ENCODE assay signal across 1 cellular context in the genomic region with DNA sequence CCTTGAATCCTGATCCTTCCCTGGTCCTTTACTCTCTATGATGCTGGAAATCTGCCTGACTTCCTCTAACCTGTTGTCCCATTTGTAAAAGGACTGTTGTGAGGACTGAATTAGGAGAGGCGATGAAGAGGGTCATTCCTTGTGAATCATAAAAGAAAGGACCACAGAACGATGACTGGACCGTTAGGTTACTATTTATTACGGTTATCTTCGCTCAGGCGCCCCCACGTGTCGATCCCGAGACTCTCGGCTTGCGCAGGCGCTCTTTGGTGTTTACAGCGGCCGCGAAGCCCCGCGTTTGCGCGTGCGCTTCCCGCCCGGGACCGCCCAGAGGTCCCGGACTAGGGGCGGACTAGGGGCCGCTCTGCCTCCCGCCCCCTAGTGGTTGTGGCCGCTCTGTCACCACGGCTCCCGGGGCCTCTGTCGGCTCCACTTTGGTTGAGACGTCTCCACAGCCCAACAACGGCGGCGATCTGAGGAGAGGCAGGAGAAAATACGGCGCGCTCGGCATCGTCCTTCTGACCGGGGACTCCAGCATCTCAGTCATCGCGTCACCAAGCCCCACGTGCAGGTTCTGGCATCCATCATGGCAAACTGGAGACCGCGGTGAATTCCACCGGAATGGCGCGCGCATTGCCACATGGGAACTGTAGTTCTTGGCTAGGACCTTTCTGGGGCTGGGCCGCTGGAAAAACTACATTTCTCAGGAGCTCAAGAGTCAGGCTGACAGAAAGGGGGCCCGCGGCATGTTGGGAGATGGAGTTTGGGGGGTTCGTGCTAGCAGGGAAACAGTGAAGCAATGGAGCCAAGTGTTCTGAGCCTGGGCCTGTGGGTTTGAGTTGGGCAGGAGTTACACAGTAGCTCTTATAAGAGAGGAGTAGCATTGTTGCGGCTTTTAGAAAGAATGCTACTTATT.
TF ChIP-seq lines count a peak whose summit lies in the region.

A gene with protein sequence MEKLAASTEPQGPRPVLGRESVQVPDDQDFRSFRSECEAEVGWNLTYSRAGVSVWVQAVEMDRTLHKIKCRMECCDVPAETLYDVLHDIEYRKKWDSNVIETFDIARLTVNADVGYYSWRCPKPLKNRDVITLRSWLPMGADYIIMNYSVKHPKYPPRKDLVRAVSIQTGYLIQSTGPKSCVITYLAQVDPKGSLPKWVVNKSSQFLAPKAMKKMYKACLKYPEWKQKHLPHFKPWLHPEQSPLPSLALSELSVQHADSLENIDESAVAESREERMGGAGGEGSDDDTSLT (minus strand): TSS at position 596 of the 916 bp plus-strand sequence. CDS start 12,866 bp downstream, outside the sequence.

TF ChIP-seq in HepG2, 621 proteins besides CTCF, POLR2A, EP300 and RAD21 (continued from another document and continues in another):
- no peak for TF ChIP-seq MAZ (IDR thresholded peaks at IDR 0.05; ENCODE audit: borderline replicate concordance, low read depth, low read length)
- TF ChIP-seq MAZ (CRISPR knock-in tag; IDR thresholded peaks at IDR 0.05; ENCODE audit: low read depth): peak; percentile 93
- TF ChIP-seq THAP11 (CRISPR knock-in tag; IDR thresholded peaks at IDR 0.05): peak; percentile 96
- no peak for TF ChIP-seq SIX1 (CRISPR knock-in tag; IDR thresholded peaks at IDR 0.05; ENCODE audit: borderline replicate concordance)
- TF ChIP-seq ZNF44 (CRISPR knock-in tag; IDR thresholded peaks at IDR 0.05): no peak; the same call in 1 of the 2 replicates
- TF ChIP-seq ATF1 (CRISPR knock-in tag; IDR thresholded peaks at IDR 0.05): peak; percentile 61; the same call in 1 of the 2 replicates
- TF ChIP-seq GPN1 (CRISPR knock-in tag; IDR thresholded peaks at IDR 0.05; ENCODE audit: borderline replicate concordance): no peak
- TF ChIP-seq NFATC3 (CRISPR knock-in tag; IDR thresholded peaks at IDR 0.05): 0 out of 2 replicates have a peak, but pooled peaks have one; percentile 45
- 0 out of 2 replicates have a peak, but pooled peaks have one; percentile 41 for TF ChIP-seq PCBP1 (IDR thresholded peaks at IDR 0.05; ENCODE audit: borderline replicate concordance, low read depth, low read length)
- TF ChIP-seq, protein P1, sequence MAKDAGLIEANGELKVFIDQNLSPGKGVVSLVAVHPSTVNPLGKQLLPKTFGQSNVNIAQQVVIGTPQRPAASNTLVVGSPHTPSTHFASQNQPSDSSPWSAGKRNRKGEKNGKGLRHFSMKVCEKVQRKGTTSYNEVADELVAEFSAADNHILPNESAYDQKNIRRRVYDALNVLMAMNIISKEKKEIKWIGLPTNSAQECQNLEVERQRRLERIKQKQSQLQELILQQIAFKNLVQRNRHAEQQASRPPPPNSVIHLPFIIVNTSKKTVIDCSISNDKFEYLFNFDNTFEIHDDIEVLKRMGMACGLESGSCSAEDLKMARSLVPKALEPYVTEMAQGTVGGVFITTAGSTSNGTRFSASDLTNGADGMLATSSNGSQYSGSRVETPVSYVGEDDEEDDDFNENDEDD (CRISPR knock-in tag; IDR thresholded peaks at IDR 0.05; ENCODE audit: borderline replicate concordance): 0 out of 2 replicates have a peak, but pooled peaks have one; percentile 26
- TF ChIP-seq, protein P2, sequence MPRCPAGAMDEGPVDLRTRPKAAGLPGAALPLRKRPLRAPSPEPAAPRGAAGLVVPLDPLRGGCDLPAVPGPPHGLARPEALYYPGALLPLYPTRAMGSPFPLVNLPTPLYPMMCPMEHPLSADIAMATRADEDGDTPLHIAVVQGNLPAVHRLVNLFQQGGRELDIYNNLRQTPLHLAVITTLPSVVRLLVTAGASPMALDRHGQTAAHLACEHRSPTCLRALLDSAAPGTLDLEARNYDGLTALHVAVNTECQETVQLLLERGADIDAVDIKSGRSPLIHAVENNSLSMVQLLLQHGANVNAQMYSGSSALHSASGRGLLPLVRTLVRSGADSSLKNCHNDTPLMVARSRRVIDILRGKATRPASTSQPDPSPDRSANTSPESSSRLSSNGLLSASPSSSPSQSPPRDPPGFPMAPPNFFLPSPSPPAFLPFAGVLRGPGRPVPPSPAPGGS (CRISPR knock-in tag; IDR thresholded peaks at IDR 0.05): peak; percentile 91
- TF ChIP-seq SMYD3 (CRISPR knock-in tag; IDR thresholded peaks at IDR 0.05): peak; percentile 54; the same call in 1 of the 2 replicates
- TF ChIP-seq ZNF235 (CRISPR knock-in tag; IDR thresholded peaks at IDR 0.05; ENCODE audit: borderline replicate concordance): no peak
- peak; percentile 85 for TF ChIP-seq ZMYM3 (CRISPR knock-in tag; IDR thresholded peaks at IDR 0.05)
- TF ChIP-seq ZNF709 (CRISPR knock-in tag; IDR thresholded peaks at IDR 0.05): peak; percentile 64; the same call in 1 of the 2 replicates
- no peak for TF ChIP-seq KAT2B (IDR thresholded peaks at IDR 0.05; ENCODE audit: borderline replicate concordance, low read depth, low read length)
- 0 out of 2 replicates have a peak, but pooled peaks have one; percentile 65 for TF ChIP-seq ZC3H13 (CRISPR knock-in tag; IDR thresholded peaks at IDR 0.05)
- peak; percentile 96 for TF ChIP-seq ZNF501 (CRISPR knock-in tag; IDR thresholded peaks at IDR 0.05)
- no peak for TF ChIP-seq RBAK (CRISPR knock-in tag; IDR thresholded peaks at IDR 0.05)
- TF ChIP-seq KLF13 (CRISPR knock-in tag; IDR thresholded peaks at IDR 0.05): peak; percentile 33; the same call in 1 of the 2 replicates
- TF ChIP-seq, protein P3, sequence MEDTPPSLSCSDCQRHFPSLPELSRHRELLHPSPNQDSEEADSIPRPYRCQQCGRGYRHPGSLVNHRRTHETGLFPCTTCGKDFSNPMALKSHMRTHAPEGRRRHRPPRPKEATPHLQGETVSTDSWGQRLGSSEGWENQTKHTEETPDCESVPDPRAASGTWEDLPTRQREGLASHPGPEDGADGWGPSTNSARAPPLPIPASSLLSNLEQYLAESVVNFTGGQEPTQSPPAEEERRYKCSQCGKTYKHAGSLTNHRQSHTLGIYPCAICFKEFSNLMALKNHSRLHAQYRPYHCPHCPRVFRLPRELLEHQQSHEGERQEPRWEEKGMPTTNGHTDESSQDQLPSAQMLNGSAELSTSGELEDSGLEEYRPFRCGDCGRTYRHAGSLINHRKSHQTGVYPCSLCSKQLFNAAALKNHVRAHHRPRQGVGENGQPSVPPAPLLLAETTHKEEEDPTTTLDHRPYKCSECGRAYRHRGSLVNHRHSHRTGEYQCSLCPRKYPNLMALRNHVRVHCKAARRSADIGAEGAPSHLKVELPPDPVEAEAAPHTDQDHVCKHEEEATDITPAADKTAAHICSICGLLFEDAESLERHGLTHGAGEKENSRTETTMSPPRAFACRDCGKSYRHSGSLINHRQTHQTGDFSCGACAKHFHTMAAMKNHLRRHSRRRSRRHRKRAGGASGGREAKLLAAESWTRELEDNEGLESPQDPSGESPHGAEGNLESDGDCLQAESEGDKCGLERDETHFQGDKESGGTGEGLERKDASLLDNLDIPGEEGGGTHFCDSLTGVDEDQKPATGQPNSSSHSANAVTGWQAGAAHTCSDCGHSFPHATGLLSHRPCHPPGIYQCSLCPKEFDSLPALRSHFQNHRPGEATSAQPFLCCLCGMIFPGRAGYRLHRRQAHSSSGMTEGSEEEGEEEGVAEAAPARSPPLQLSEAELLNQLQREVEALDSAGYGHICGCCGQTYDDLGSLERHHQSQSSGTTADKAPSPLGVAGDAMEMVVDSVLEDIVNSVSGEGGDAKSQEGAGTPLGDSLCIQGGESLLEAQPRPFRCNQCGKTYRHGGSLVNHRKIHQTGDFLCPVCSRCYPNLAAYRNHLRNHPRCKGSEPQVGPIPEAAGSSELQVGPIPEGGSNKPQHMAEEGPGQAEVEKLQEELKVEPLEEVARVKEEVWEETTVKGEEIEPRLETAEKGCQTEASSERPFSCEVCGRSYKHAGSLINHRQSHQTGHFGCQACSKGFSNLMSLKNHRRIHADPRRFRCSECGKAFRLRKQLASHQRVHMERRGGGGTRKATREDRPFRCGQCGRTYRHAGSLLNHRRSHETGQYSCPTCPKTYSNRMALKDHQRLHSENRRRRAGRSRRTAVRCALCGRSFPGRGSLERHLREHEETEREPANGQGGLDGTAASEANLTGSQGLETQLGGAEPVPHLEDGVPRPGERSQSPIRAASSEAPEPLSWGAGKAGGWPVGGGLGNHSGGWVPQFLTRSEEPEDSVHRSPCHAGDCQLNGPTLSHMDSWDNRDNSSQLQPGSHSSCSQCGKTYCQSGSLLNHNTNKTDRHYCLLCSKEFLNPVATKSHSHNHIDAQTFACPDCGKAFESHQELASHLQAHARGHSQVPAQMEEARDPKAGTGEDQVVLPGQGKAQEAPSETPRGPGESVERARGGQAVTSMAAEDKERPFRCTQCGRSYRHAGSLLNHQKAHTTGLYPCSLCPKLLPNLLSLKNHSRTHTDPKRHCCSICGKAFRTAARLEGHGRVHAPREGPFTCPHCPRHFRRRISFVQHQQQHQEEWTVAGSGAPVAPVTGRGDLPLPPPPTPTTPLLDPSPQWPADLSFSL (CRISPR knock-in tag; IDR thresholded peaks at IDR 0.05): no peak
- TF ChIP-seq ELF1 (CRISPR knock-in tag; IDR thresholded peaks at IDR 0.05): peak; percentile 53
- TF ChIP-seq ZFY (CRISPR knock-in tag; IDR thresholded peaks at IDR 0.05): peak; percentile 81
- TF ChIP-seq ZNF768 (CRISPR knock-in tag; IDR thresholded peaks at IDR 0.05): peak; percentile 58; the same call in 1 of the 2 replicates
- TF ChIP-seq, protein P4, sequence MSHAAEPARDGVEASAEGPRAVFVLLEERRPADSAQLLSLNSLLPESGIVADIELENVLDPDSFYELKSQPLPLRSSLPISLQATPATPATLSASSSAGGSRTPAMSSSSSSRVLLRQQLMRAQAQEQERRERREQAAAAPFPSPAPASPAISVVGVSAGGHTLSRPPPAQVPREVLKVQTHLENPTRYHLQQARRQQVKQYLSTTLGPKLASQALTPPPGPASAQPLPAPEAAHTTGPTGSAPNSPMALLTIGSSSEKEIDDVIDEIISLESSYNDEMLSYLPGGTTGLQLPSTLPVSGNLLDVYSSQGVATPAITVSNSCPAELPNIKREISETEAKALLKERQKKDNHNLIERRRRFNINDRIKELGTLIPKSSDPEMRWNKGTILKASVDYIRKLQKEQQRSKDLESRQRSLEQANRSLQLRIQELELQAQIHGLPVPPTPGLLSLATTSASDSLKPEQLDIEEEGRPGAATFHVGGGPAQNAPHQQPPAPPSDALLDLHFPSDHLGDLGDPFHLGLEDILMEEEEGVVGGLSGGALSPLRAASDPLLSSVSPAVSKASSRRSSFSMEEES (CRISPR knock-in tag; IDR thresholded peaks at IDR 0.05): peak; percentile 42; the same call in 1 of the 2 replicates
- no peak for TF ChIP-seq NR2F1 (CRISPR knock-in tag; IDR thresholded peaks at IDR 0.05)
- no peak for TF ChIP-seq RORA (CRISPR knock-in tag; IDR thresholded peaks at IDR 0.05)
- TF ChIP-seq ZNF790 (CRISPR knock-in tag; IDR thresholded peaks at IDR 0.05; ENCODE audit: borderline replicate concordance): peak; percentile 77; the same call in 1 of the 2 replicates
- no peak for TF ChIP-seq CCAR2 (optimal IDR thresholded peaks at IDR 0.05; ENCODE audit: low read depth, low read length)
- TF ChIP-seq, protein P5, sequence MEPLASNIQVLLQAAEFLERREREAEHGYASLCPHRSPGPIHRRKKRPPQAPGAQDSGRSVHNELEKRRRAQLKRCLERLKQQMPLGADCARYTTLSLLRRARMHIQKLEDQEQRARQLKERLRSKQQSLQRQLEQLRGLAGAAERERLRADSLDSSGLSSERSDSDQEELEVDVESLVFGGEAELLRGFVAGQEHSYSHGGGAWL (CRISPR knock-in tag; IDR thresholded peaks at IDR 0.05): peak; percentile 70; the same call in 1 of the 2 replicates
- TF ChIP-seq FOXK2 (IDR thresholded peaks at IDR 0.05): peak; percentile 93
- TF ChIP-seq, protein P6, sequence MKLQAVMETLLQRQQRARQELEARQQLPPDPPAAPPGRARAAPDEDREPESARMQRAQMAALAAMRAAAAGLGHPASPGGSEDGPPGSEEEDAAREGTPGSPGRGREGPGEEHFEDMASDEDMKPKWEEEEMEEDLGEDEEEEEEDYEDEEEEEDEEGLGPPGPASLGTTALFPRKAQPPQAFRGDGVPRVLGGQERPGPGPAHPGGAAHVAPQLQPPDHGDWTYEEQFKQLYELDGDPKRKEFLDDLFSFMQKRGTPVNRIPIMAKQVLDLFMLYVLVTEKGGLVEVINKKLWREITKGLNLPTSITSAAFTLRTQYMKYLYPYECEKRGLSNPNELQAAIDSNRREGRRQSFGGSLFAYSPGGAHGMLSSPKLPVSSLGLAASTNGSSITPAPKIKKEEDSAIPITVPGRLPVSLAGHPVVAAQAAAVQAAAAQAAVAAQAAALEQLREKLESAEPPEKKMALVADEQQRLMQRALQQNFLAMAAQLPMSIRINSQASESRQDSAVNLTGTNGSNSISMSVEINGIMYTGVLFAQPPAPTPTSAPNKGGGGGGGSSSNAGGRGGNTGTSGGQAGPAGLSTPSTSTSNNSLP (IDR thresholded peaks at IDR 0.05; ENCODE audit: low read depth, low read length): no peak; the same call in 1 of the 2 replicates
- TF ChIP-seq MEIS1 (CRISPR knock-in tag; IDR thresholded peaks at IDR 0.05; ENCODE audit: borderline replicate concordance): peak; percentile 58; the same call in 1 of the 2 replicates
- TF ChIP-seq ZNF629 (CRISPR knock-in tag; conservative IDR thresholded peaks at IDR 0.05): 0 out of 2 replicates have a peak, but pooled peaks have one; percentile 14
- TF ChIP-seq NRL (CRISPR knock-in tag; IDR thresholded peaks at IDR 0.05; ENCODE audit: borderline replicate concordance): peak; percentile 54; the same call in 1 of the 2 replicates
- TF ChIP-seq, protein P7, sequence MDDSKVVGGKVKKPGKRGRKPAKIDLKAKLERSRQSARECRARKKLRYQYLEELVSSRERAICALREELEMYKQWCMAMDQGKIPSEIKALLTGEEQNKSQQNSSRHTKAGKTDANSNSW (CRISPR knock-in tag; IDR thresholded peaks at IDR 0.05; ENCODE audit: borderline replicate concordance): 0 out of 2 replicates have a peak, but pooled peaks have one; percentile 77
- TF ChIP-seq FOXP1 (IDR thresholded peaks at IDR 0.05): no peak
- 0 out of 2 replicates have a peak, but pooled peaks have one; percentile 27 for TF ChIP-seq FOXP1 (CRISPR knock-in tag; IDR thresholded peaks at IDR 0.05)
- TF ChIP-seq ZNF616 (CRISPR knock-in tag; IDR thresholded peaks at IDR 0.05; ENCODE audit: low read depth): no peak
- peak; percentile 65 for TF ChIP-seq TAF1 (CRISPR knock-in tag; IDR thresholded peaks at IDR 0.05)
- peak; percentile 34; the same call in 1 of the 2 replicates for TF ChIP-seq ZNF550 (CRISPR knock-in tag; IDR thresholded peaks at IDR 0.05; ENCODE audit: borderline replicate concordance)
- no peak for TF ChIP-seq REXO4 (CRISPR knock-in tag; IDR thresholded peaks at IDR 0.05; ENCODE audit: borderline replicate concordance)
- TF ChIP-seq, protein P8, sequence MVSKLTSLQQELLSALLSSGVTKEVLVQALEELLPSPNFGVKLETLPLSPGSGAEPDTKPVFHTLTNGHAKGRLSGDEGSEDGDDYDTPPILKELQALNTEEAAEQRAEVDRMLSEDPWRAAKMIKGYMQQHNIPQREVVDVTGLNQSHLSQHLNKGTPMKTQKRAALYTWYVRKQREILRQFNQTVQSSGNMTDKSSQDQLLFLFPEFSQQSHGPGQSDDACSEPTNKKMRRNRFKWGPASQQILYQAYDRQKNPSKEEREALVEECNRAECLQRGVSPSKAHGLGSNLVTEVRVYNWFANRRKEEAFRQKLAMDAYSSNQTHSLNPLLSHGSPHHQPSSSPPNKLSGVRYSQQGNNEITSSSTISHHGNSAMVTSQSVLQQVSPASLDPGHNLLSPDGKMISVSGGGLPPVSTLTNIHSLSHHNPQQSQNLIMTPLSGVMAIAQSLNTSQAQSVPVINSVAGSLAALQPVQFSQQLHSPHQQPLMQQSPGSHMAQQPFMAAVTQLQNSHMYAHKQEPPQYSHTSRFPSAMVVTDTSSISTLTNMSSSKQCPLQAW (CRISPR knock-in tag; IDR thresholded peaks at IDR 0.05): peak; percentile 94
- TF ChIP-seq HDAC6 (IDR thresholded peaks at IDR 0.05; ENCODE audit: low read depth, low read length): no peak
- TF ChIP-seq ZFP36L1 (CRISPR knock-in tag; IDR thresholded peaks at IDR 0.05): peak; percentile 89
- peak; percentile 59 for TF ChIP-seq EED (CRISPR knock-in tag; IDR thresholded peaks at IDR 0.05)
- TF ChIP-seq HNRNPL (IDR thresholded peaks at IDR 0.05; ENCODE audit: low read depth, low read length): 0 out of 2 replicates have a peak, but pooled peaks have one; percentile 36
